Comparison of ENCODE assay signal across 1 cellular context in the genomic region with DNA sequence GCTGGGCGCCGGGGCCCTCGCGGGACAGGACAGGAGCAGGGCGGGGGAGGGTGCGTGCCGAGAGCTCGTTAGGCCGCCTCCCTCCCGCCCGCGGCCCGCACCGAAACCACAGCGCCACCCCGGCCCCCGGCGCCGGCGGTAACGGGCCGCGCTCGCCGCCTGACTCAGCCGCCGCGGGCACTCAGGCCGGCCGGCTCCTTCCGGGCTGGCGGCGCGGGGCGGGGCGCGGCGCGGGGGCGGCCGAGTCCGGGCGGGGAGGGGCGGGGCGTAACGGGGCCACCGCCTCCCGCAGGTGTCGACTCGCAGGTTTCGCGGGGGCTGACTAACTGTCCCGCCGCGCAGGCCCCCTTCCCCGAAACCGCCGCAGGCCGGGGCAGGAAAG.
TF ChIP-seq lines count a peak whose summit lies in the region.

A gene with protein sequence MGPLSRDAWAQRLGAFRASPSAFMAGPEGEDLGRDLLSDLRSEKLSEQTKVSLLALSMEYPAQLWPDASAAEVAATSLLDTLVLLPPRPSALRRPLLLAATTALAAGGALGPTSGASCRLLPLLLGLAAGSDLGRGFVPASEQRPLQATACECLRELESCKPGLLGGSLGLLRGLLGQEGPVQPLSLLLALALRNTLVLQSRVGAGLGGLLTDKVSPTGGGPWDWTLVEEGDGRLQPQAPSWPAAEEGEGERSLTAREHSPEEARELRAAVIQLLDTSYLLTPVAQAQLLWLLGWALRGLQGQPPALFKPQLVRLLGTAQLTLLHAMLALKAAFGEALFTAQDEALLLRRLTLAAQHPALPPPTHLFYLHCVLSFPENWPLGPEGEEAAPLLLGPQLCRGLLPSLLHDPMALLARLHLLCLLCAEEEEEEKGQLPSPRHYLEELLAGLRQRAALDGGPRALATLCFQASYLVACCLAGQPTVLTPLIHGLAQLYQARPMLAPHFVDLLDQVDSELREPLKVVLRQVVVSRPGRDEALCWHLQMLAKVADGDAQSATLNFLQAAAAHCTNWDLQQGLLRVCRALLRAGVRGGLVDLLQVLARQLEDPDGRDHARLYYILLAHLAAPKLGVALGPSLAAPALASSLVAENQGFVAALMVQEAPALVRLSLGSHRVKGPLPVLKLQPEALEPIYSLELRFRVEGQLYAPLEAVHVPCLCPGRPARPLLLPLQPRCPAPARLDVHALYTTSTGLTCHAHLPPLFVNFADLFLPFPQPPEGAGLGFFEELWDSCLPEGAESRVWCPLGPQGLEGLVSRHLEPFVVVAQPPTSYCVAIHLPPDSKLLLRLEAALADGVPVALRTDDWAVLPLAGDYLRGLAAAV (minus strand): TSS at position 207 of the 382 bp plus-strand sequence. CDS start 385 bp downstream, outside the sequence.

TF ChIP-seq in GM12878, 131 proteins besides CTCF, POLR2A, EP300 and RAD21:
- no peak for TF ChIP-seq ESRRA (IDR thresholded peaks at IDR 0.05; ENCODE audit: low read length)
- TF ChIP-seq EGR1 (IDR thresholded peaks at IDR 0.05; ENCODE audit: borderline replicate concordance in 1 of 2, low read depth in 2 of 2, low read length in 2 of 2), result peak in 1 of 2 experiments; percentile 81; a peak in 2 of 3 replicates
- TF ChIP-seq SUPT20H (IDR thresholded peaks at IDR 0.05; ENCODE audit: borderline replicate concordance, control insufficient read depth, low read depth, low read length), result no peak
- TF ChIP-seq ZZZ3 (IDR thresholded peaks at IDR 0.05; ENCODE audit: control insufficient read depth, insufficient read length, low read depth), result no peak
- peak; percentile 28; the same call in 1 of the 2 replicates for TF ChIP-seq RUNX3 (IDR thresholded peaks at IDR 0.05; ENCODE audit: low read length)
- TF ChIP-seq TCF3 (IDR thresholded peaks at IDR 0.05; ENCODE audit: borderline replicate concordance, insufficient read depth, low read depth, low read length), result 0 out of 2 replicates have a peak, but pooled peaks have one; percentile 43
- TF ChIP-seq ZSCAN29 (IDR thresholded peaks at IDR 0.05), result no peak
- no peak for TF ChIP-seq ZNF384 (IDR thresholded peaks at IDR 0.05; ENCODE audit: borderline replicate concordance, low read depth, low read length)
- peak; percentile 22; the same call in 1 of the 2 replicates for TF ChIP-seq LARP7 (IDR thresholded peaks at IDR 0.05)
- TF ChIP-seq CBX5 (IDR thresholded peaks at IDR 0.05; ENCODE audit: low read depth), result no peak
- 0 out of 2 replicates have a peak, but pooled peaks have one; percentile 2 for TF ChIP-seq TCF12 (IDR thresholded peaks at IDR 0.05; ENCODE audit: low read depth, low read length)
- TF ChIP-seq, protein P1, sequence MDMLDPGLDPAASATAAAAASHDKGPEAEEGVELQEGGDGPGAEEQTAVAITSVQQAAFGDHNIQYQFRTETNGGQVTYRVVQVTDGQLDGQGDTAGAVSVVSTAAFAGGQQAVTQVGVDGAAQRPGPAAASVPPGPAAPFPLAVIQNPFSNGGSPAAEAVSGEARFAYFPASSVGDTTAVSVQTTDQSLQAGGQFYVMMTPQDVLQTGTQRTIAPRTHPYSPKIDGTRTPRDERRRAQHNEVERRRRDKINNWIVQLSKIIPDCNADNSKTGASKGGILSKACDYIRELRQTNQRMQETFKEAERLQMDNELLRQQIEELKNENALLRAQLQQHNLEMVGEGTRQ (IDR thresholded peaks at IDR 0.05; ENCODE audit: borderline replicate concordance, low read depth, low read length), result no peak
- TF ChIP-seq, protein P2, sequence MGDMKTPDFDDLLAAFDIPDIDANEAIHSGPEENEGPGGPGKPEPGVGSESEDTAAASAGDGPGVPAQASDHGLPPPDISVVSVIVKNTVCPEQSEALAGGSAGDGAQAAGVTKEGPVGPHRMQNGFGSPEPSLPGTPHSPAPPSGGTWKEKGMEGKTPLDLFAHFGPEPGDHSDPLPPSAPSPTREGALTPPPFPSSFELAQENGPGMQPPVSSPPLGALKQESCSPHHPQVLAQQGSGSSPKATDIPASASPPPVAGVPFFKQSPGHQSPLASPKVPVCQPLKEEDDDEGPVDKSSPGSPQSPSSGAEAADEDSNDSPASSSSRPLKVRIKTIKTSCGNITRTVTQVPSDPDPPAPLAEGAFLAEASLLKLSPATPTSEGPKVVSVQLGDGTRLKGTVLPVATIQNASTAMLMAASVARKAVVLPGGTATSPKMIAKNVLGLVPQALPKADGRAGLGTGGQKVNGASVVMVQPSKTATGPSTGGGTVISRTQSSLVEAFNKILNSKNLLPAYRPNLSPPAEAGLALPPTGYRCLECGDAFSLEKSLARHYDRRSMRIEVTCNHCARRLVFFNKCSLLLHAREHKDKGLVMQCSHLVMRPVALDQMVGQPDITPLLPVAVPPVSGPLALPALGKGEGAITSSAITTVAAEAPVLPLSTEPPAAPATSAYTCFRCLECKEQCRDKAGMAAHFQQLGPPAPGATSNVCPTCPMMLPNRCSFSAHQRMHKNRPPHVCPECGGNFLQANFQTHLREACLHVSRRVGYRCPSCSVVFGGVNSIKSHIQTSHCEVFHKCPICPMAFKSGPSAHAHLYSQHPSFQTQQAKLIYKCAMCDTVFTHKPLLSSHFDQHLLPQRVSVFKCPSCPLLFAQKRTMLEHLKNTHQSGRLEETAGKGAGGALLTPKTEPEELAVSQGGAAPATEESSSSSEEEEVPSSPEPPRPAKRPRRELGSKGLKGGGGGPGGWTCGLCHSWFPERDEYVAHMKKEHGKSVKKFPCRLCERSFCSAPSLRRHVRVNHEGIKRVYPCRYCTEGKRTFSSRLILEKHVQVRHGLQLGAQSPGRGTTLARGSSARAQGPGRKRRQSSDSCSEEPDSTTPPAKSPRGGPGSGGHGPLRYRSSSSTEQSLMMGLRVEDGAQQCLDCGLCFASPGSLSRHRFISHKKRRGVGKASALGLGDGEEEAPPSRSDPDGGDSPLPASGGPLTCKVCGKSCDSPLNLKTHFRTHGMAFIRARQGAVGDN (IDR thresholded peaks at IDR 0.05), result peak; percentile 19; the same call in 1 of the 2 replicates
- peak in 1 of 2 experiments; percentile 26; a peak in 1 of 4 replicates for TF ChIP-seq BHLHE40 (IDR thresholded peaks at IDR 0.05; ENCODE audit: borderline replicate concordance in 1 of 2, low read depth in 2 of 2, low read length in 1 of 2)
- TF ChIP-seq BACH1 (IDR thresholded peaks at IDR 0.05; ENCODE audit: borderline replicate concordance), result peak; percentile 47; the same call in 1 of the 2 replicates
- TF ChIP-seq ZBED1 (IDR thresholded peaks at IDR 0.05; ENCODE audit: borderline replicate concordance), result no peak
- TF ChIP-seq NR2F1 (conservative IDR thresholded peaks at IDR 0.05), result no peak
